Comparison of ENCODE assay signal across 12 cellular contexts in genomic region chr2:80489718-80490117, GRCh38.
DNase-seq lines count a peak whose midpoint lies in the region; ATAC-seq and TF ChIP-seq lines count a peak whose summit lies in the region.
"Had no signal": no experiment of that assay in that cellular context is flagged by ENCODE, and none has a peak within 500 bp of the region (broad histone marks: within the 10 kb centered on the region; RNA-seq: fewer than 3 reads in every experiment).

No MANE protein-coding gene starts in this region.

- peak overlapping the region; percentile 30 for H2AFZ ChIP-seq in smooth muscle cell (ENCODE audit: low read depth)

- no peaks in the 10 kb centered on the region for H3K36me3 ChIP-seq in smooth muscle cell (ENCODE audit: low read depth)

- ATAC-seq in HG02938 (IDR thresholded peaks at IDR 0.05; ENCODE audit: unreplicated experiment), result no peak
- no peak for ATAC-seq in GM19328 (IDR thresholded peaks at IDR 0.05; ENCODE audit: unreplicated experiment)
- ATAC-seq: naive thymus-derived CD8-positive, alpha-beta T cell; sciatic nerve had no signal

- no peaks in the 10 kb centered on the region for H3K4me1 ChIP-seq in smooth muscle cell (ENCODE audit: low read depth)

- H4K20me1 ChIP-seq in smooth muscle cell (ENCODE audit: low read depth), result no peaks in the 10 kb centered on the region

- H3K27me3 ChIP-seq in smooth muscle cell (ENCODE audit: low read depth), result no peaks in the 10 kb centered on the region

- H3K9ac ChIP-seq in smooth muscle cell (ENCODE audit: low read depth), result no peak overlapping the region

- H3K4me3 ChIP-seq in HFF-Myc (replicated peaks; ENCODE audit: low read depth, low read length), result no peak overlapping the region
- no peak overlapping the region for H3K4me3 ChIP-seq in fibroblast of pulmonary artery (replicated peaks; ENCODE audit: low read depth, low read length)
- H3K4me3 ChIP-seq in smooth muscle cell, result no peak overlapping the region

- DNase-seq in HFF-Myc (ENCODE audit: extremely low read depth, low read depth), result peak; percentile 6
- DNase-seq in SW 1271 (lab: John Stamatoyannopoulos, UW), result peak; percentile 59 to 70
- peak; percentile 60 for DNase-seq in fibroblast of pulmonary artery (ENCODE audit: low read depth)
- no peak for DNase-seq in smooth muscle cell (lab: John Stamatoyannopoulos, UW; ENCODE audit: unreplicated experiment)
- no peak for DNase-seq in HuH-7 (ENCODE audit: low spot score)
- DNase-seq: activated CD4-positive, alpha-beta T cell treated with anti-CD3 and anti-CD28 coated beads, Interleukin-2, amount 10 ng/mL, durations not matched to agents 7 days and 5 days; Karpas-422; naive thymus-derived CD8-positive, alpha-beta T cell; NCI-H1930 had no signal

- H3K27ac ChIP-seq in smooth muscle cell (ENCODE audit: low read depth), result peak overlapping the region; percentile 41

- 8% methylated on average over 3 of the region's 3 CpGs for WGBS in smooth muscle cell (ENCODE audit: low lambda C conversion rate)

- H3K79me2 ChIP-seq in smooth muscle cell (ENCODE audit: low read depth), result no peaks in the 10 kb centered on the region

- no peaks in the 10 kb centered on the region for H3K9me3 ChIP-seq in smooth muscle cell (replicated peaks; ENCODE audit: low read depth)

- H3F3A ChIP-seq in smooth muscle cell (ENCODE audit: low read depth), result no peaks in the 10 kb centered on the region

- peak overlapping the region; percentile 4 for H3K4me2 ChIP-seq in smooth muscle cell

- TF ChIP-seq CTCF in HFF-Myc (IDR thresholded peaks at IDR 0.05; ENCODE audit: low read depth, low read length, missing control alignments) (no peak), fibroblast of pulmonary artery (IDR thresholded peaks at IDR 0.05; ENCODE audit: low read length, missing control alignments) (no peak), smooth muscle cell (IDR thresholded peaks at IDR 0.05; ENCODE audit: borderline replicate concordance, insufficient read depth, poor library complexity, severe bottlenecking) (no peak)

Comparison
In these comparisons a context has a peak if more than half of its experiments do, and no peak if none do; other contexts are left out.
1. DNase-seq: peak in HFF-Myc (single experiment), SW 1271 (2 of 2) and fibroblast of pulmonary artery (single experiment); none in smooth muscle cell (single experiment) and HuH-7 (single experiment).